ENCODE assay signal across 24 cellular contexts in genomic region chr6:137983269-137983668, GRCh38.
A peak's percentile ranks its signal among the peaks of the same experiment; 100 is the strongest.
DNase-seq lines count a peak whose midpoint lies in the region; ATAC-seq and TF ChIP-seq lines count a peak whose summit lies in the region.
"Had no signal": no experiment of that assay in that cellular context is flagged by ENCODE, and none has a peak within 500 bp of the region (broad histone marks: within the 10 kb centered on the region; RNA-seq: fewer than 3 reads in every experiment).

No MANE protein-coding gene starts in this region.

- H3K4ac ChIP-seq in IMR-90 (ENCODE audit: low read depth, low read length): no peak overlapping the region

- WGBS in IMR-90 (ENCODE audit: extremely low coverage in 2 of 2, insufficient read length in 1 of 2), 2 experiments: 83% methylated on average over 3 of the region's 5 CpGs; no CpG with 5 or more reads in 1 of the 2 experiments
- 82 to 92% (median 87%) methylated on average over 5 of the region's 5 CpGs for WGBS in spleen, 5 donors

- no peak overlapping the region for H4K8ac ChIP-seq in IMR-90 (ENCODE audit: low read depth in 2 of 2, low read length in 2 of 2)

- no peak for TF ChIP-seq RAD21 in IMR-90 (IDR thresholded peaks at IDR 0.05; ENCODE audit: low read length)

- POLR2A ChIA-PET in CD4-positive, alpha-beta memory T cell (lab: Charles Lee; ENCODE audit: partially characterized antibody): no interaction called here
- POLR2A ChIA-PET in IMR-90 (lab: Charles Lee; ENCODE audit: unreplicated experiment): no interaction called here

- no peaks in the 10 kb centered on the region for H3K27me3 ChIP-seq in CD4-positive, alpha-beta memory T cell (ENCODE audit: insufficient read depth, low read length)
- H3K27me3 ChIP-seq in IMR-90 (ENCODE audit: control insufficient read depth, insufficient read depth, low read length) (peaks cover 10% of the 10 kb centered on the region), spleen (replicated peaks in 1 of 7) (no peaks in the 10 kb centered on the region)
- H3K27me3 ChIP-seq: BLaER1 treated with 17β-estradiol and CSF1 and Interleukin-3, amounts not matched to agents 10 nM and 100 nM; SJCRH30 had no signal

- peak overlapping the region; percentile 26 to 92 (median 80) for H3K27ac Mint-ChIP-seq in CD4-positive, alpha-beta memory T cell
- H3K27ac Mint-ChIP-seq in activated T-helper 17 cell treated with anti-CD3 and anti-CD28 coated beads, Interleukin-2, amount 50 U/mL, for 72 hours: peak overlapping the region; percentile 34
- peak overlapping the region; percentile 76 for H3K27ac Mint-ChIP-seq in nephron progenitor cell
- H3K27ac Mint-ChIP-seq in activated T-helper 1 cell treated with anti-CD3 and anti-CD28 coated beads, Interleukin-12 subunit alpha, Interleukin-12 subunit beta, Interleukin-2, Interleukin-4 antibody, amounts not matched to agents 30 ng/mL and 10 ng/mL and 1 ng/mL, durations not matched to agents 14 hours and 24 hours and 36 hours: no peak overlapping the region

- in situ Hi-C loops in IMR-90 (cut with MboI; ENCODE audit: low sequenced_read_pairs): no loop called here

- H3K4me3 ChIP-seq in CD4-positive, alpha-beta memory T cell (ENCODE audit: low read length in 2 of 2): no peak overlapping the region
- H3K4me3 ChIP-seq in IMR-90 (ENCODE audit: insufficient read depth, low read depth, low read length) (no peak overlapping the region), spleen (no peak overlapping the region)
- H3K4me3 ChIP-seq: A549; BLaER1 treated with 17β-estradiol and CSF1 and Interleukin-3, amounts not matched to agents 10 nM and 100 nM; SJCRH30 had no signal

- H3K36me3 ChIP-seq in CD4-positive, alpha-beta memory T cell (ENCODE audit: insufficient read depth, low read length): no peaks in the 10 kb centered on the region
- H3K36me3 ChIP-seq in IMR-90 (ENCODE audit: control insufficient read depth, insufficient read depth, low read length): no peaks in the 10 kb centered on the region
- H3K36me3 ChIP-seq in spleen: no peaks in the 10 kb centered on the region
- H3K36me3 ChIP-seq: BLaER1 treated with 17β-estradiol and CSF1 and Interleukin-3, amounts not matched to agents 10 nM and 100 nM; SJCRH30 had no signal

- H3K4me1 Mint-ChIP-seq in CD4-positive, alpha-beta memory T cell: peaks cover 9 to 16% (median 13%) of the 10 kb centered on the region in 4 donors
- H3K4me1 Mint-ChIP-seq in activated T-helper 17 cell treated with anti-CD3 and anti-CD28 coated beads, Interleukin-2, amount 50 U/mL, for 72 hours: peaks cover 19% of the 10 kb centered on the region
- H3K4me1 Mint-ChIP-seq in nephron progenitor cell: peaks cover 5% of the 10 kb centered on the region
- peaks cover 9% of the 10 kb centered on the region for H3K4me1 Mint-ChIP-seq in activated T-helper 1 cell treated with anti-CD3 and anti-CD28 coated beads, Interleukin-12 subunit alpha, Interleukin-12 subunit beta, Interleukin-2, Interleukin-4 antibody, amounts not matched to agents 30 ng/mL and 10 ng/mL and 1 ng/mL, durations not matched to agents 14 hours and 24 hours and 36 hours (ENCODE audit: low read depth)

- dilution Hi-C loops in IMR-90 (cut with HindIII; ENCODE audit: low sequenced_read_pairs, unreplicated experiment): no loop called here

- no peaks in the 10 kb centered on the region for H3K9me1 ChIP-seq in IMR-90 (ENCODE audit: insufficient read depth, low read length)

- DNase-seq in CD4-positive, alpha-beta memory T cell: no peak
- DNase-seq in IMR-90 (no peak), nephron progenitor cell (no peak), spleen (no peak), RKO (ENCODE audit: low spot score) (no peak)
- DNase-seq in activated T-helper 1 cell treated with anti-CD3 and anti-CD28 coated beads, Interleukin-12 subunit alpha, Interleukin-12 subunit beta, Interleukin-2, Interleukin-4 antibody, amounts not matched to agents 30 ng/mL and 10 ng/mL and 1 ng/mL, durations not matched to agents 14 hours and 24 hours and 36 hours (ENCODE audit: low spot score): no peak
- DNase-seq: AML-193, Calu3, DMS153, DND-41, H7, KBM-7, MV-4-11, NCI-H1105, NCI-H2029, NCI-H446 treated with DMSO at 0.1 percent for 48 hours, NCI-H526, OCI-M1, SJCRH30 had no signal

- no peak overlapping the region for H2AK5ac ChIP-seq in IMR-90 (ENCODE audit: low read depth, low read length)

- TF ChIP-seq POLR2A in IMR-90 (IDR thresholded peaks at IDR 0.05; ENCODE audit: low read depth, low read length): no peak
- TF ChIP-seq POLR2A in spleen (IDR thresholded peaks at IDR 0.05): no peak

- no peak overlapping the region for H2BK5ac ChIP-seq in IMR-90 (ENCODE audit: low read depth, low read length, poor library complexity, severe bottlenecking)

- BruUV-seq in IMR-90 (replicated peaks; lab: Mats Ljungman, UMichigan): no TSS peak

- no peak overlapping the region for H2BK120ac ChIP-seq in IMR-90 (ENCODE audit: low read depth, low read length)

- peak overlapping the region in 4 of 8 donors; percentile 13 to 43 (median 36) for H3K4me3 Mint-ChIP-seq in CD4-positive, alpha-beta memory T cell
- H3K4me3 Mint-ChIP-seq in activated T-helper 17 cell treated with anti-CD3 and anti-CD28 coated beads, Interleukin-2, amount 50 U/mL, for 72 hours: no peak overlapping the region
- H3K4me3 Mint-ChIP-seq in nephron progenitor cell: no peak overlapping the region
- no peak overlapping the region for H3K4me3 Mint-ChIP-seq in activated T-helper 1 cell treated with anti-CD3 and anti-CD28 coated beads, Interleukin-12 subunit alpha, Interleukin-12 subunit beta, Interleukin-2, Interleukin-4 antibody, amounts not matched to agents 30 ng/mL and 10 ng/mL and 1 ng/mL, durations not matched to agents 14 hours and 24 hours and 36 hours

- H4K5ac ChIP-seq in IMR-90 (ENCODE audit: low read depth, low read length): no peak overlapping the region

- no peaks in the 10 kb centered on the region for H3K9me3 Mint-ChIP-seq in CD4-positive, alpha-beta memory T cell
- H3K9me3 Mint-ChIP-seq in activated T-helper 17 cell treated with anti-CD3 and anti-CD28 coated beads, Interleukin-2, amount 50 U/mL, for 72 hours: no peaks in the 10 kb centered on the region
- peaks cover 14% of the 10 kb centered on the region for H3K9me3 Mint-ChIP-seq in nephron progenitor cell
- no peaks in the 10 kb centered on the region for H3K9me3 Mint-ChIP-seq in activated T-helper 1 cell treated with anti-CD3 and anti-CD28 coated beads, Interleukin-12 subunit alpha, Interleukin-12 subunit beta, Interleukin-2, Interleukin-4 antibody, amounts not matched to agents 30 ng/mL and 10 ng/mL and 1 ng/mL, durations not matched to agents 14 hours and 24 hours and 36 hours

- no peak overlapping the region for H2BK15ac ChIP-seq in IMR-90 (ENCODE audit: low read depth, low read length)

- no peak overlapping the region for H2BK20ac ChIP-seq in IMR-90 (ENCODE audit: low read depth, low read length)

- peaks cover 0 to 2% of the 10 kb centered on the region in 2 donors for H3K27me3 Mint-ChIP-seq in CD4-positive, alpha-beta memory T cell
- H3K27me3 Mint-ChIP-seq in activated T-helper 17 cell treated with anti-CD3 and anti-CD28 coated beads, Interleukin-2, amount 50 U/mL, for 72 hours: no peaks in the 10 kb centered on the region
- H3K27me3 Mint-ChIP-seq in nephron progenitor cell (ENCODE audit: low read depth, poor library complexity): peaks cover 9% of the 10 kb centered on the region
- peaks cover 4% of the 10 kb centered on the region for H3K27me3 Mint-ChIP-seq in activated T-helper 1 cell treated with anti-CD3 and anti-CD28 coated beads, Interleukin-12 subunit alpha, Interleukin-12 subunit beta, Interleukin-2, Interleukin-4 antibody, amounts not matched to agents 30 ng/mL and 10 ng/mL and 1 ng/mL, durations not matched to agents 14 hours and 24 hours and 36 hours (ENCODE audit: insufficient read depth)

- no peaks in the 10 kb centered on the region for H4K20me1 ChIP-seq in IMR-90 (ENCODE audit: insufficient read depth, low read length)
- H4K20me1 ChIP-seq: BLaER1 treated with 17β-estradiol and CSF1 and Interleukin-3, amounts not matched to agents 10 nM and 100 nM had no signal

- H3K14ac ChIP-seq in IMR-90 (replicated peaks; ENCODE audit: low read depth, low read length): no peak overlapping the region

- peak overlapping the region; percentile 7 for H3K27ac ChIP-seq in CD4-positive, alpha-beta memory T cell (ENCODE audit: low read depth, low read length)
- H3K27ac ChIP-seq in IMR-90 (ENCODE audit: insufficient read depth, low read length): no peak overlapping the region
- no peak overlapping the region for H3K27ac ChIP-seq in spleen
- H3K27ac ChIP-seq: A549; BLaER1 treated with 17β-estradiol and CSF1 and Interleukin-3, amounts not matched to agents 10 nM and 100 nM; SJCRH30 had no signal

- no peak overlapping the region for H4K91ac ChIP-seq in IMR-90 (ENCODE audit: insufficient read depth, low read depth, low read length)

- no peaks in the 10 kb centered on the region for H3K36me3 Mint-ChIP-seq in CD4-positive, alpha-beta memory T cell
- no peaks in the 10 kb centered on the region for H3K36me3 Mint-ChIP-seq in activated T-helper 17 cell treated with anti-CD3 and anti-CD28 coated beads, Interleukin-2, amount 50 U/mL, for 72 hours (ENCODE audit: low read depth)
- no peaks in the 10 kb centered on the region for H3K36me3 Mint-ChIP-seq in nephron progenitor cell (ENCODE audit: low read depth)
- H3K36me3 Mint-ChIP-seq in activated T-helper 1 cell treated with anti-CD3 and anti-CD28 coated beads, Interleukin-12 subunit alpha, Interleukin-12 subunit beta, Interleukin-2, Interleukin-4 antibody, amounts not matched to agents 30 ng/mL and 10 ng/mL and 1 ng/mL, durations not matched to agents 14 hours and 24 hours and 36 hours (ENCODE audit: low read depth): no peaks in the 10 kb centered on the region

- peaks cover 10% of the 10 kb centered on the region for H3K4me1 ChIP-seq in CD4-positive, alpha-beta memory T cell (ENCODE audit: insufficient read depth, low read length)
- H3K4me1 ChIP-seq in IMR-90 (ENCODE audit: control insufficient read depth, insufficient read depth, low read length): no peaks in the 10 kb centered on the region
- peaks cover 0 to 10% (median 0%) of the 10 kb centered on the region in 6 donors for H3K4me1 ChIP-seq in spleen
- H3K4me1 ChIP-seq: A549; BLaER1 treated with 17β-estradiol and CSF1 and Interleukin-3, amounts not matched to agents 10 nM and 100 nM; SJCRH30 had no signal

- H3K18ac ChIP-seq in IMR-90 (ENCODE audit: low read depth, low read length): no peak overlapping the region

- intact Hi-C loops in CD4-positive, alpha-beta memory T cell (cut with micrococcal nuclease): no loop called here
- intact Hi-C loops in IMR-90 (cut with micrococcal nuclease): no loop called here
- intact Hi-C loops in activated T-helper 1 cell treated with anti-CD3 and anti-CD28 coated beads, Interleukin-12 subunit alpha, Interleukin-12 subunit beta, Interleukin-2, Interleukin-4 antibody, amounts not matched to agents 30 ng/mL and 10 ng/mL and 1 ng/mL, durations not matched to agents 14 hours and 24 hours and 36 hours (cut with micrococcal nuclease): no loop called here
- intact Hi-C loops in spleen (cut with DNase I; ENCODE audit: low total_unique reads): no loop called here

- H2AK9ac ChIP-seq in IMR-90 (replicated peaks; ENCODE audit: low read depth, low read length, poor library complexity): no peak overlapping the region

- CTCF ChIA-PET in CD4-positive, alpha-beta memory T cell (lab: Charles Lee; ENCODE audit: partially characterized antibody): interaction anchor here (1.4 kb wide), 1 partner anchor 279 kb away, joined by 4 read pairs; no protein-coding TSS in a partner anchor
- CTCF ChIA-PET in IMR-90 (lab: Yijun Ruan, JAX): no interaction called here

- no peak for ATAC-seq in IMR-90 (ENCODE audit: low read depth)
- no peak for ATAC-seq in activated T-helper 17 cell treated with anti-CD3 and anti-CD28 coated beads, Interleukin-2, amount 50 U/mL, for 72 hours (replicated peaks)
- ATAC-seq: A549, Right ventricle myocardium inferior, SK-N-SH treated with all-trans-retinoic acid at 6 μM for 48 hours had no signal

- no peaks in the 10 kb centered on the region for H3K79me1 ChIP-seq in IMR-90 (ENCODE audit: low read depth in 1 of 2, low read length in 2 of 2)

- H3K9ac ChIP-seq in IMR-90 (ENCODE audit: low read depth, low read length): no peak overlapping the region
- H3K9ac ChIP-seq: BLaER1 treated with 17β-estradiol and CSF1 and Interleukin-3, amounts not matched to agents 10 nM and 100 nM had no signal

- peak overlapping the region; percentile 23 for H2AFZ ChIP-seq in IMR-90 (replicated peaks; ENCODE audit: low read length, poor library complexity)

- no peak overlapping the region for H3K56ac ChIP-seq in IMR-90 (ENCODE audit: extremely low read depth, insufficient read depth, low read length)

- H3K9me3 ChIP-seq in CD4-positive, alpha-beta memory T cell (ENCODE audit: control insufficient read depth in 1 of 2, low read length in 2 of 2): no peaks in the 10 kb centered on the region
- H3K9me3 ChIP-seq in IMR-90 (ENCODE audit: control insufficient read depth, insufficient read depth, low read length) (no peaks in the 10 kb centered on the region), spleen (no peaks in the 10 kb centered on the region)
- H3K9me3 ChIP-seq: A549; BLaER1 treated with 17β-estradiol and CSF1 and Interleukin-3, amounts not matched to agents 10 nM and 100 nM; SJCRH30 had no signal

- TF ChIP-seq CTCF in IMR-90 (conservative IDR thresholded peaks at IDR 0.05; ENCODE audit: low read depth, low read length) (no peak), nephron progenitor cell (IDR thresholded peaks at IDR 0.05) (no peak), spleen (IDR thresholded peaks at IDR 0.05 in 8 of 11, conservative IDR thresholded peaks at IDR 0.05 in 3 of 11) (no peak)

- H3K4me2 ChIP-seq in IMR-90 (ENCODE audit: low read depth, low read length): no peak overlapping the region
- H3K4me2 ChIP-seq: A549; BLaER1 treated with 17β-estradiol and CSF1 and Interleukin-3, amounts not matched to agents 10 nM and 100 nM had no signal

- no peak overlapping the region for H3K23ac ChIP-seq in IMR-90 (ENCODE audit: low read depth, low read length)
